In genomic region chr4:10619855-10620254, GRCh38 we compare ENCODE assay signal across 16 cellular contexts.
DNase-seq lines count a peak whose midpoint lies in the region; ATAC-seq and TF ChIP-seq lines count a peak whose summit lies in the region.
"Had no signal": no experiment of that assay in that cellular context is flagged by ENCODE, and none has a peak within 500 bp of the region (broad histone marks: within the 10 kb centered on the region; RNA-seq: fewer than 3 reads in every experiment).

No MANE protein-coding gene starts in this region.

- no peak overlapping the region for H3K18ac ChIP-seq in mesendoderm (ENCODE audit: low read length)

- H2BK120ac ChIP-seq in mesendoderm (ENCODE audit: low read depth, low read length) = peak overlapping the region; percentile 21

- peak overlapping the region; percentile 9 for H3K9ac ChIP-seq in Loucy (ENCODE audit: low read depth, low read length, poor library complexity, severe bottlenecking)
- H3K9ac ChIP-seq in mesendoderm (ENCODE audit: low read length) = no peak overlapping the region
- H3K9ac ChIP-seq: BLaER1 had no signal

- H2BK15ac ChIP-seq in mesendoderm (replicated peaks; ENCODE audit: low read depth) = no peak overlapping the region

- ATAC-seq in GM18868 (IDR thresholded peaks at IDR 0.05; ENCODE audit: unreplicated experiment) = peak; percentile 60
- ATAC-seq: HepG2 had no signal

- DNase-seq in NCI-H1092 treated with DMSO at 0.1 percent for 48 hours (lab: John Stamatoyannopoulos, UW) (peak; percentile 36), NCI-H1092 (lab: John Stamatoyannopoulos, UW) (no peak), mesendoderm (peak; percentile 59), ascending aorta (ENCODE audit: low spot score in 2 of 2) (no peak), HCEC 1CT (no peak)
- DNase-seq in activated CD4-positive, CD25-positive, alpha-beta regulatory T cell treated with anti-CD3 and anti-CD28 coated beads, Interleukin-2, amount 50 U/mL, for 72 hours = no peak
- DNase-seq: 8988T; CD4-positive, alpha-beta memory T cell; DND-41; GOT3; H7; KG1 had no signal

- H3K4me2 ChIP-seq in Loucy (ENCODE audit: low read depth, low read length, poor library complexity, severe bottlenecking) (peak overlapping the region; percentile 47), mesendoderm (ENCODE audit: low read length) (no peak overlapping the region)
- H3K4me2 ChIP-seq: BLaER1 had no signal

- no peak overlapping the region for H4K8ac ChIP-seq in mesendoderm (ENCODE audit: low read depth, low read length)

- H3K27me3 ChIP-seq in Loucy (ENCODE audit: insufficient read depth, low read length, poor library complexity, severe bottlenecking) = no peaks in the 10 kb centered on the region
- H3K27me3 ChIP-seq in mesendoderm (ENCODE audit: insufficient read depth, low read length, poor library complexity) = no peaks in the 10 kb centered on the region
- H3K27me3 ChIP-seq in ascending aorta = no peaks in the 10 kb centered on the region
- H3K27me3 ChIP-seq: BLaER1 had no signal

- no peak overlapping the region for H3K23ac ChIP-seq in mesendoderm (ENCODE audit: low read length)

- H2AK5ac ChIP-seq in mesendoderm (ENCODE audit: low read length) = no peak overlapping the region

- WGBS in mesendoderm (ENCODE audit: extremely low coverage, insufficient coverage, low lambda C conversion rate) = no CpG with 5 or more reads among the region's 11 CpGs

- no peak for TF ChIP-seq CTCF in Loucy (conservative IDR thresholded peaks at IDR 0.05; ENCODE audit: low read length)
- TF ChIP-seq CTCF in ascending aorta (IDR thresholded peaks at IDR 0.05) = no peak

- no peaks in the 10 kb centered on the region for H3K79me1 ChIP-seq in mesendoderm (ENCODE audit: low read length)

- H3K27ac ChIP-seq in mesendoderm (ENCODE audit: low read depth, low read length) (peak overlapping the region; percentile 45), ascending aorta (no peak overlapping the region)
- H3K27ac ChIP-seq: BLaER1 had no signal

- H2AFZ ChIP-seq in Loucy (ENCODE audit: low read length) = no peak overlapping the region

- H2BK5ac ChIP-seq in mesendoderm (ENCODE audit: low read length) = peak overlapping the region; percentile 14

- H3K79me2 ChIP-seq in Loucy (ENCODE audit: insufficient read depth, low read length) (no peaks in the 10 kb centered on the region), mesendoderm (ENCODE audit: control insufficient read depth, insufficient read depth, low read length) (no peaks in the 10 kb centered on the region)

- H3K4ac ChIP-seq in mesendoderm (ENCODE audit: low read depth, low read length) = no peak overlapping the region

- no peaks in the 10 kb centered on the region for H3K36me3 ChIP-seq in Loucy (ENCODE audit: insufficient read depth, low read length)
- no peaks in the 10 kb centered on the region for H3K36me3 ChIP-seq in mesendoderm (ENCODE audit: control insufficient read depth, insufficient read depth, low read length)
- no peaks in the 10 kb centered on the region for H3K36me3 ChIP-seq in ascending aorta
- H3K36me3 ChIP-seq: BLaER1 had no signal

- no peak overlapping the region for H4K5ac ChIP-seq in mesendoderm (ENCODE audit: low read length)

- intact Hi-C loops in ascending aorta (cut with DNase I) = no loop called here

- H4K20me1 ChIP-seq in Loucy (ENCODE audit: insufficient read depth, low read length, poor library complexity, severe bottlenecking) = no peaks in the 10 kb centered on the region
- H4K20me1 ChIP-seq: BLaER1 had no signal

- H3K56ac ChIP-seq in mesendoderm (ENCODE audit: low read length) = no peak overlapping the region

- H3K4me1 ChIP-seq in Loucy (ENCODE audit: insufficient read depth, low read length, poor library complexity, severe bottlenecking) = peaks cover 36% of the 10 kb centered on the region
- peaks cover 3% of the 10 kb centered on the region for H3K4me1 ChIP-seq in mesendoderm (ENCODE audit: control insufficient read depth, low read depth, low read length)
- H3K4me1 ChIP-seq in ascending aorta = no peaks in the 10 kb centered on the region
- H3K4me1 ChIP-seq: BLaER1 had no signal

- H3K9me2 ChIP-seq in Loucy (replicated peaks; ENCODE audit: low read depth, low read length) = no peaks in the 10 kb centered on the region

- no peak overlapping the region for H3K4me3 ChIP-seq in Loucy (ENCODE audit: low read length, poor library complexity, severe bottlenecking)
- H3K4me3 ChIP-seq in mesendoderm (ENCODE audit: low read length) = no peak overlapping the region
- H3K4me3 ChIP-seq in ascending aorta = no peak overlapping the region
- H3K4me3 ChIP-seq: BLaER1 had no signal

- no peaks in the 10 kb centered on the region for H3F3A ChIP-seq in Loucy (ENCODE audit: low read depth)

- H3K9me3 ChIP-seq in Loucy (ENCODE audit: insufficient read depth, low read depth, low read length) = no peaks in the 10 kb centered on the region
- H3K9me3 ChIP-seq in ascending aorta = no peaks in the 10 kb centered on the region
- H3K9me3 ChIP-seq: BLaER1 had no signal

Comparison
In these comparisons a context has a peak if more than half of its experiments do, and no peak if none do; other contexts are left out.
1. DNase-seq: peak in NCI-H1092 treated with DMSO at 0.1 percent for 48 hours (single experiment) and mesendoderm (single experiment); none in NCI-H1092 (single experiment), activated CD4-positive, CD25-positive, alpha-beta regulatory T cell treated with anti-CD3 and anti-CD28 coated beads, Interleukin-2, amount 50 U/mL, for 72 hours (single experiment), ascending aorta (0 of 2) and HCEC 1CT (single experiment).